1 cellular context compared by ENCODE assay signal in the genomic region with DNA sequence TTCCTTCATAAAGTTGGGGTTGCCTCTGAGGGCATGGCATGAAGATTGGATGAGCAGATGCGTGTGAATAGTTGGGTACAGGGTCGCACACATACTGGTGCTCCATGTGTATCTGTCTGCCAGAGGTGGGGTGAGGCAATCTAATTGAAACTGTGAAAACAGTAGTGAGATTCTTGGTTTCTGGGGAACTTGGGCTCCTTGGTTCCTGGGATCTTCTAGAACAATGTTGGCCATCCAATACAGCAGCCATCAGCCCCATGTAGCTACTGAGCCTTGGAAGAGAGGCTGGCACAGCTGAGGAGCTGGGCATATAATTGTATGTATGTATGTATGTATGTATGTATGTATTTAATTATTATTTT.
TF ChIP-seq lines count a peak whose summit lies in the region.

No MANE protein-coding gene starts in this region.

TF ChIP-seq in K562, 482 proteins besides CTCF, POLR2A, EP300 and RAD21:
- TF ChIP-seq NFRKB (IDR thresholded peaks at IDR 0.05; ENCODE audit: low read depth) (0 out of 2 replicates have a peak, but pooled peaks have one; percentile 18), EP400 (IDR thresholded peaks at IDR 0.05) (no peak), ZNF584 (CRISPR knock-in tag; IDR thresholded peaks at IDR 0.05; ENCODE audit: low read depth) (no peak), ARID2 (IDR thresholded peaks at IDR 0.05) (peak; percentile 2; the same call in 1 of the 2 replicates), SAP30 (IDR thresholded peaks at IDR 0.05; ENCODE audit: borderline replicate concordance, insufficient read depth, low read depth, low read length, poor library complexity, severe bottlenecking) (no peak), POLR2B (IDR thresholded peaks at IDR 0.05; ENCODE audit: low read depth, partially characterized antibody) (no peak), XRCC3 (IDR thresholded peaks at IDR 0.05) (no peak), TRIM28 (IDR thresholded peaks at IDR 0.05) (no peak), E2F3 (CRISPR knock-in tag; IDR thresholded peaks at IDR 0.05) (no peak), C11orf30 (IDR thresholded peaks at IDR 0.05; ENCODE audit: low read depth) (no peak), CEBPG (CRISPR knock-in tag; IDR thresholded peaks at IDR 0.05) (peak; percentile 72), CEBPG (tag; conservative IDR thresholded peaks at IDR 0.05 in 1 of 2, IDR thresholded peaks at IDR 0.05 in 1 of 2) (peak in 1 of 2 experiments; percentile 34; a peak in 1 of 4 replicates), TOE1 (IDR thresholded peaks at IDR 0.05; ENCODE audit: borderline replicate concordance) (no peak), TOE1 (CRISPR knock-in tag; IDR thresholded peaks at IDR 0.05; ENCODE audit: borderline replicate concordance, low read depth) (no peak), FOXK1 (CRISPR knock-in tag; IDR thresholded peaks at IDR 0.05; ENCODE audit: borderline replicate concordance) (no peak), ZNF354B (CRISPR knock-in tag; IDR thresholded peaks at IDR 0.05) (no peak), NFE2 (IDR thresholded peaks at IDR 0.05; ENCODE audit: low read depth) (no peak), CBFB (CRISPR knock-in tag; IDR thresholded peaks at IDR 0.05) (no peak), CREBBP (IDR thresholded peaks at IDR 0.05; ENCODE audit: low read depth, low read length) (no peak), ILK (tag; IDR thresholded peaks at IDR 0.05; ENCODE audit: borderline replicate concordance, low read depth) (no peak), ZNF133 (CRISPR knock-in tag; IDR thresholded peaks at IDR 0.05) (no peak)
- TF ChIP-seq, protein P1, sequence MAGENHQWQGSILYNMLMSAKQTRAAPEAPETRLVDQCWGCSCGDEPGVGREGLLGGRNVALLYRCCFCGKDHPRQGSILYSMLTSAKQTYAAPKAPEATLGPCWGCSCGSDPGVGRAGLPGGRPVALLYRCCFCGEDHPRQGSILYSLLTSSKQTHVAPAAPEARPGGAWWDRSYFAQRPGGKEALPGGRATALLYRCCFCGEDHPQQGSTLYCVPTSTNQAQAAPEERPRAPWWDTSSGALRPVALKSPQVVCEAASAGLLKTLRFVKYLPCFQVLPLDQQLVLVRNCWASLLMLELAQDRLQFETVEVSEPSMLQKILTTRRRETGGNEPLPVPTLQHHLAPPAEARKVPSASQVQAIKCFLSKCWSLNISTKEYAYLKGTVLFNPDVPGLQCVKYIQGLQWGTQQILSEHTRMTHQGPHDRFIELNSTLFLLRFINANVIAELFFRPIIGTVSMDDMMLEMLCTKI (IDR thresholded peaks at IDR 0.05; ENCODE audit: partially characterized antibody), result no peak
- TF ChIP-seq, protein P2, sequence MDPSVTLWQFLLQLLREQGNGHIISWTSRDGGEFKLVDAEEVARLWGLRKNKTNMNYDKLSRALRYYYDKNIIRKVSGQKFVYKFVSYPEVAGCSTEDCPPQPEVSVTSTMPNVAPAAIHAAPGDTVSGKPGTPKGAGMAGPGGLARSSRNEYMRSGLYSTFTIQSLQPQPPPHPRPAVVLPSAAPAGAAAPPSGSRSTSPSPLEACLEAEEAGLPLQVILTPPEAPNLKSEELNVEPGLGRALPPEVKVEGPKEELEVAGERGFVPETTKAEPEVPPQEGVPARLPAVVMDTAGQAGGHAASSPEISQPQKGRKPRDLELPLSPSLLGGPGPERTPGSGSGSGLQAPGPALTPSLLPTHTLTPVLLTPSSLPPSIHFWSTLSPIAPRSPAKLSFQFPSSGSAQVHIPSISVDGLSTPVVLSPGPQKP (CRISPR knock-in tag; IDR thresholded peaks at IDR 0.05), result no peak
- TF ChIP-seq, protein P3, sequence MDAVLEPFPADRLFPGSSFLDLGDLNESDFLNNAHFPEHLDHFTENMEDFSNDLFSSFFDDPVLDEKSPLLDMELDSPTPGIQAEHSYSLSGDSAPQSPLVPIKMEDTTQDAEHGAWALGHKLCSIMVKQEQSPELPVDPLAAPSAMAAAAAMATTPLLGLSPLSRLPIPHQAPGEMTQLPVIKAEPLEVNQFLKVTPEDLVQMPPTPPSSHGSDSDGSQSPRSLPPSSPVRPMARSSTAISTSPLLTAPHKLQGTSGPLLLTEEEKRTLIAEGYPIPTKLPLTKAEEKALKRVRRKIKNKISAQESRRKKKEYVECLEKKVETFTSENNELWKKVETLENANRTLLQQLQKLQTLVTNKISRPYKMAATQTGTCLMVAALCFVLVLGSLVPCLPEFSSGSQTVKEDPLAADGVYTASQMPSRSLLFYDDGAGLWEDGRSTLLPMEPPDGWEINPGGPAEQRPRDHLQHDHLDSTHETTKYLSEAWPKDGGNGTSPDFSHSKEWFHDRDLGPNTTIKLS (IDR thresholded peaks at IDR 0.05; ENCODE audit: borderline replicate concordance, low read depth), result no peak
- TF ChIP-seq, protein P4, sequence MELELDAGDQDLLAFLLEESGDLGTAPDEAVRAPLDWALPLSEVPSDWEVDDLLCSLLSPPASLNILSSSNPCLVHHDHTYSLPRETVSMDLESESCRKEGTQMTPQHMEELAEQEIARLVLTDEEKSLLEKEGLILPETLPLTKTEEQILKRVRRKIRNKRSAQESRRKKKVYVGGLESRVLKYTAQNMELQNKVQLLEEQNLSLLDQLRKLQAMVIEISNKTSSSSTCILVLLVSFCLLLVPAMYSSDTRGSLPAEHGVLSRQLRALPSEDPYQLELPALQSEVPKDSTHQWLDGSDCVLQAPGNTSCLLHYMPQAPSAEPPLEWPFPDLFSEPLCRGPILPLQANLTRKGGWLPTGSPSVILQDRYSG (tag; conservative IDR thresholded peaks at IDR 0.05; ENCODE audit: low read depth), result 0 out of 2 replicates have a peak, but pooled peaks have one; percentile 3
- TF ChIP-seq, protein P5, sequence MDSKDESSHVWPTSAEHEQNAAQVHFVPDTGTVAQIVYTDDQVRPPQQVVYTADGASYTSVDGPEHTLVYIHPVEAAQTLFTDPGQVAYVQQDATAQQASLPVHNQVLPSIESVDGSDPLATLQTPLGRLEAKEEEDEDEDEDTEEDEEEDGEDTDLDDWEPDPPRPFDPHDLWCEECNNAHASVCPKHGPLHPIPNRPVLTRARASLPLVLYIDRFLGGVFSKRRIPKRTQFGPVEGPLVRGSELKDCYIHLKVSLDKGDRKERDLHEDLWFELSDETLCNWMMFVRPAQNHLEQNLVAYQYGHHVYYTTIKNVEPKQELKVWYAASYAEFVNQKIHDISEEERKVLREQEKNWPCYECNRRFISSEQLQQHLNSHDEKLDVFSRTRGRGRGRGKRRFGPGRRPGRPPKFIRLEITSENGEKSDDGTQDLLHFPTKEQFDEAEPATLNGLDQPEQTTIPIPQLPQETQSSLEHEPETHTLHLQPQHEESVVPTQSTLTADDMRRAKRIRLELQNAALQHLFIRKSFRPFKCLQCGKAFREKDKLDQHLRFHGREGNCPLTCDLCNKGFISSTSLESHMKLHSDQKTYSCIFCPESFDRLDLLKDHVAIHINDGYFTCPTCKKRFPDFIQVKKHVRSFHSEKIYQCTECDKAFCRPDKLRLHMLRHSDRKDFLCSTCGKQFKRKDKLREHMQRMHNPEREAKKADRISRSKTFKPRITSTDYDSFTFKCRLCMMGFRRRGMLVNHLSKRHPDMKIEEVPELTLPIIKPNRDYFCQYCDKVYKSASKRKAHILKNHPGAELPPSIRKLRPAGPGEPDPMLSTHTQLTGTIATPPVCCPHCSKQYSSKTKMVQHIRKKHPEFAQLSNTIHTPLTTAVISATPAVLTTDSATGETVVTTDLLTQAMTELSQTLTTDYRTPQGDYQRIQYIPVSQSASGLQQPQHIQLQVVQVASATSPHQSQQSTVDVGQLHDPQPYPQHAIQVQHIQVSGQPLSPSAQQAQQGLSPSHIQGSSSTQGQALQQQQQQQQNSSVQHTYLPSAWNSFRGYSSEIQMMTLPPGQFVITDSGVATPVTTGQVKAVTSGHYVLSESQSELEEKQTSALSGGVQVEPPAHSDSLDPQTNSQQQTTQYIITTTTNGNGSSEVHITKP (IDR thresholded peaks at IDR 0.05; ENCODE audit: partially characterized antibody), result no peak
- TF ChIP-seq, protein P6, sequence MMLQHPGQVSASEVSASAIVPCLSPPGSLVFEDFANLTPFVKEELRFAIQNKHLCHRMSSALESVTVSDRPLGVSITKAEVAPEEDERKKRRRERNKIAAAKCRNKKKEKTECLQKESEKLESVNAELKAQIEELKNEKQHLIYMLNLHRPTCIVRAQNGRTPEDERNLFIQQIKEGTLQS (IDR thresholded peaks at IDR 0.05), result peak; percentile 18; the same call in 1 of the 2 replicates
- TF ChIP-seq, protein P6 (CRISPR knock-in tag; conservative IDR thresholded peaks at IDR 0.05), result no peak
- TF ChIP-seq, protein P7, sequence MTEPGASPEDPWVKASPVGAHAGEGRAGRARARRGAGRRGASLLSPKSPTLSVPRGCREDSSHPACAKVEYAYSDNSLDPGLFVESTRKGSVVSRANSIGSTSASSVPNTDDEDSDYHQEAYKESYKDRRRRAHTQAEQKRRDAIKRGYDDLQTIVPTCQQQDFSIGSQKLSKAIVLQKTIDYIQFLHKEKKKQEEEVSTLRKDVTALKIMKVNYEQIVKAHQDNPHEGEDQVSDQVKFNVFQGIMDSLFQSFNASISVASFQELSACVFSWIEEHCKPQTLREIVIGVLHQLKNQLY (CRISPR knock-in tag; conservative IDR thresholded peaks at IDR 0.05), result no peak
